In the genomic region with DNA sequence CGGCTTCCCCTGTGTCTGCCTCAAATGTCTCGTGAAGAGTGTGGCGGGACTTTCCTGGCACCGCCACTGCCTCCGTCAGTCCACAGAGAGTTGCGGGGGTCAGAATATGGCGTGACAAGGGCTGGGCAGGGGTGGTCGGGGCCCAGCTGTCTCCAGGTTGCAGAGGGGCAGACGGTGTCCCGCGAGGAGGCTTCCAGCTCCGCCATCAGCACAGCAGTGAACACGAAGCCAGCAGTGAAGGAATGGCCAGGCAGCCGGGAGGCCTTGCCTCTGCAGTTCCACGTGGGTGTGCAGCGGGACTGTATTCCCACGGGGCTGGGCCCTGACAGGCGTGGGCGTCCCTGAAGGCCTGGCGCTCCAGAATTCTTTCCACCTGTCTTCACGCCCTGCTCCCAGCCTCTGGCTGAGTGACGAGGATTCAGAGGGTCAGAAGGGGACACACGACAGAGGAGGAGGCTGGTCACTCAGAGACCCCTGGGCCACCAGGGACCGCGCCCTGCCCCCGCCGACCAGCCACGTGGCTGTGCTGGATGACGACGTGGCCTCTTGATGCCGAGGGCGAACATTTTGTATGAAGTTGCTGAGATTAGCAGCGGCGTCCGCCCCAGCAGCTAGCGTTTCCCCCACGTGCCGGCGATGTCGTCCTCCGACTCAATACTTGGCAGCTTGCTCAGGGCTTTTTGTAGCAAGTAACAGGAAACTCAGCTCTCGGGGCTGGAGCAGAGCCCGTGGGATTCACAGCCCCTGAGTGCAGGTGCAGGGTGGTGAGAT, we compare ENCODE assay signal across 22 cellular contexts. TPM values are rescaled to one million over a fixed set of nuclear protein-coding genes. Genes with fewer than 3 reads are reported as not detected.
DNase-seq lines count a peak whose midpoint lies in the region; ATAC-seq and TF ChIP-seq lines count a peak whose summit lies in the region.
"Had no signal": no experiment of that assay in that cellular context is flagged by ENCODE, and none has a peak within 500 bp of the region (broad histone marks: within the 10 kb centered on the region; RNA-seq: fewer than 3 reads in every experiment).

No MANE protein-coding gene starts in this region.

- H3K27me3 Mint-ChIP-seq in activated naive CD4-positive, alpha-beta T cell treated with anti-CD3 and anti-CD28 coated beads, Interleukin-2, amount 10 ng/mL, durations not matched to agents 7 days and 5 days: peaks cover 24% of the 10 kb centered on the region
- H3K27me3 Mint-ChIP-seq in T-helper 17 cell: no peaks in the 10 kb centered on the region

- H3K4me1 Mint-ChIP-seq in activated naive CD4-positive, alpha-beta T cell treated with anti-CD3 and anti-CD28 coated beads, Interleukin-2, amount 10 ng/mL, durations not matched to agents 7 days and 5 days: no peaks in the 10 kb centered on the region
- no peaks in the 10 kb centered on the region for H3K4me1 Mint-ChIP-seq in T-helper 17 cell
- H3K4me1 Mint-ChIP-seq: IgD-negative memory B cell had no signal

- no peaks in the 10 kb centered on the region for H3K4me1 ChIP-seq in RWPE2 (ENCODE audit: insufficient read depth, poor library complexity, severe bottlenecking)
- no peaks in the 10 kb centered on the region for H3K4me1 ChIP-seq in lower lobe of right lung
- no peaks in the 10 kb centered on the region for H3K4me1 ChIP-seq in upper lobe of right lung

- TF ChIP-seq CTCF in RWPE2 (IDR thresholded peaks at IDR 0.05; ENCODE audit: poor library complexity, severe bottlenecking) (no peak), lower lobe of right lung (IDR thresholded peaks at IDR 0.05) (no peak), upper lobe of right lung (IDR thresholded peaks at IDR 0.05) (no peak)

- H3K36me3 ChIP-seq in RWPE2 (ENCODE audit: low read depth) (no peaks in the 10 kb centered on the region), lower lobe of right lung (no peaks in the 10 kb centered on the region), upper lobe of right lung (no peaks in the 10 kb centered on the region)
- H3K36me3 ChIP-seq: Peyer's patch had no signal

- no peak overlapping the region for H3K27ac Mint-ChIP-seq in activated naive CD4-positive, alpha-beta T cell treated with anti-CD3 and anti-CD28 coated beads, Interleukin-2, amount 10 ng/mL, durations not matched to agents 7 days and 5 days
- H3K27ac Mint-ChIP-seq in T-helper 17 cell: no peak overlapping the region
- H3K27ac Mint-ChIP-seq: IgD-negative memory B cell had no signal

- H3K4me3 ChIP-seq in RWPE2 (ENCODE audit: severe bottlenecking) (no peak overlapping the region), lower lobe of right lung (no peak overlapping the region), upper lobe of right lung (no peak overlapping the region)
- H3K4me3 ChIP-seq: Peyer's patch had no signal

- H3K9me3 ChIP-seq in RWPE2 (ENCODE audit: severe bottlenecking) (no peaks in the 10 kb centered on the region), lower lobe of right lung (no peaks in the 10 kb centered on the region), upper lobe of right lung (no peaks in the 10 kb centered on the region), T-helper 17 cell (ENCODE audit: control insufficient read depth, low read length, poor library complexity, severe bottlenecking) (no peaks in the 10 kb centered on the region)
- H3K9me3 ChIP-seq: Peyer's patch had no signal

- ATAC-seq in RWPE2 (ENCODE audit: low read depth): no peak
- no peak for ATAC-seq in lower lobe of right lung
- ATAC-seq in upper lobe of right lung: no peak
- ATAC-seq in T-helper 17 cell: no peak
- ATAC-seq: HCT116 had no signal

- peaks cover 31% of the 10 kb centered on the region for H3K27me3 ChIP-seq in RWPE2 (ENCODE audit: insufficient read depth, poor library complexity, severe bottlenecking)
- peaks cover 36% of the 10 kb centered on the region for H3K27me3 ChIP-seq in lower lobe of right lung (ENCODE audit: low read depth)
- peaks cover 28% of the 10 kb centered on the region for H3K27me3 ChIP-seq in upper lobe of right lung
- H3K27me3 ChIP-seq: Peyer's patch had no signal

- no peaks in the 10 kb centered on the region for H3K36me3 Mint-ChIP-seq in activated naive CD4-positive, alpha-beta T cell treated with anti-CD3 and anti-CD28 coated beads, Interleukin-2, amount 10 ng/mL, durations not matched to agents 7 days and 5 days
- no peaks in the 10 kb centered on the region for H3K36me3 Mint-ChIP-seq in T-helper 17 cell (ENCODE audit: low read depth)
- H3K36me3 Mint-ChIP-seq: IgD-negative memory B cell had no signal

- peak; percentile 5 for DNase-seq in activated naive CD4-positive, alpha-beta T cell treated with anti-CD3 and anti-CD28 coated beads, Interleukin-2, amount 50 U/mL, for 16 hours
- no peak for DNase-seq in activated naive CD4-positive, alpha-beta T cell treated with anti-CD3 and anti-CD28 coated beads, Interleukin-2, amount 10 ng/mL, durations not matched to agents 7 days and 5 days
- DNase-seq in RWPE2 (ENCODE audit: low spot score) (peak; percentile 59), lower lobe of right lung (peak; percentile 40), upper lobe of right lung (peak; percentile 55), T-helper 17 cell (no peak), dedifferentiated amniotic fluid mesenchymal stem cell (ENCODE audit: extremely low spot score) (no peak)
- no peak for DNase-seq in activated CD8-positive, alpha-beta memory T cell treated with anti-CD3 and anti-CD28 coated beads, Interleukin-2, amount 50 U/mL, for 48 hours
- DNase-seq: 8988T, DMS53, GDM1, MV-4-11, NCI-H1105 treated with DMSO at 0.1 percent for 48 hours, NCI-H2029 treated with DMSO at 0.1 percent for 48 hours, NCI-H345, NCI-H524, NCI-H774, Peyer's patch had no signal

- no peaks in the 10 kb centered on the region for H3K9me3 Mint-ChIP-seq in activated naive CD4-positive, alpha-beta T cell treated with anti-CD3 and anti-CD28 coated beads, Interleukin-2, amount 10 ng/mL, durations not matched to agents 7 days and 5 days
- H3K9me3 Mint-ChIP-seq: IgD-negative memory B cell had no signal

- H3K27ac ChIP-seq in RWPE2 (ENCODE audit: poor library complexity, severe bottlenecking): no peak overlapping the region
- H3K27ac ChIP-seq in lower lobe of right lung: no peak overlapping the region
- H3K27ac ChIP-seq in upper lobe of right lung: no peak overlapping the region
- H3K27ac ChIP-seq: C4-2B, Peyer's patch had no signal

- no peak overlapping the region for H3K4me3 Mint-ChIP-seq in activated naive CD4-positive, alpha-beta T cell treated with anti-CD3 and anti-CD28 coated beads, Interleukin-2, amount 10 ng/mL, durations not matched to agents 7 days and 5 days
- H3K4me3 Mint-ChIP-seq in T-helper 17 cell: no peak overlapping the region
- H3K4me3 Mint-ChIP-seq: IgD-negative memory B cell had no signal

- CTCF ChIA-PET in activated naive CD4-positive, alpha-beta T cell treated with anti-CD3 and anti-CD28 coated beads, Interleukin-2, amount 10 ng/mL, durations not matched to agents 7 days and 5 days (lab: Charles Lee): no interaction called here

- intact Hi-C loops in lower lobe of right lung (cut with DNase I): no loop called here
- intact Hi-C loops in upper lobe of right lung (cut with DNase I): no loop called here

RNA-seq across cellular contexts. Expression of gene GALNT9, which starts 25.0 kb away (rescaled TPM):
- total RNA-seq in lower lobe of right lung (not detected), upper lobe of right lung (1.6 TPM), T-helper 17 cell (not detected)
- total RNA-seq: Peyer's patch, Right ventricle myocardium superior had no signal

Comparison
In these comparisons a context has a peak if more than half of its experiments do, and no peak if none do; other contexts are left out.
1. DNase-seq: peak in activated naive CD4-positive, alpha-beta T cell treated with anti-CD3 and anti-CD28 coated beads, Interleukin-2, amount 50 U/mL, for 16 hours (single experiment), RWPE2 (single experiment), lower lobe of right lung (single experiment) and upper lobe of right lung (single experiment); none in activated naive CD4-positive, alpha-beta T cell treated with anti-CD3 and anti-CD28 coated beads, Interleukin-2, amount 10 ng/mL, durations not matched to agents 7 days and 5 days (single experiment), T-helper 17 cell (0 of 3), activated CD8-positive, alpha-beta memory T cell treated with anti-CD3 and anti-CD28 coated beads, Interleukin-2, amount 50 U/mL, for 48 hours (single experiment) and dedifferentiated amniotic fluid mesenchymal stem cell (single experiment).